11 cellular contexts compared by ENCODE assay signal in genomic region chr18:77105021-77105420, GRCh38. TPM values are rescaled to one million over a fixed set of nuclear protein-coding genes. Genes with fewer than 3 reads are reported as not detected.
A peak's percentile ranks its signal among the peaks of the same experiment; 100 is the strongest.
DNase-seq lines count a peak whose midpoint lies in the region; ATAC-seq and TF ChIP-seq lines count a peak whose summit lies in the region.
"Had no signal": no experiment of that assay in that cellular context is flagged by ENCODE, and none has a peak within 500 bp of the region (broad histone marks: within the 10 kb centered on the region; RNA-seq: fewer than 3 reads in every experiment).

No MANE protein-coding gene starts in this region.

- peak overlapping the region; percentile 60 for H3K4me3 Mint-ChIP-seq in activated T-cell treated with anti-CD3 and anti-CD28 coated beads, Interleukin-2, amount 50 U/mL, for 24 hours
- H3K4me3 Mint-ChIP-seq in T-helper 1 cell treated with Interleukin-12 subunit alpha and Interleukin-12 subunit beta and Interleukin-4 antibody, amounts not matched to agents 30 μg/mL and 1 μg/mL, for 36 hours: peak overlapping the region; percentile 71

- H4K20me1 ChIP-seq in smooth muscle cell (ENCODE audit: low read depth) (no peaks in the 10 kb centered on the region), GM23248 (ENCODE audit: insufficient read depth) (no peaks in the 10 kb centered on the region)

- in situ Hi-C loops in GM23248 (cut with MboI): no loop called here

- H3K27me3 ChIP-seq in effector memory CD4-positive, alpha-beta T cell (replicated peaks; ENCODE audit: control insufficient read depth, insufficient read depth, low read length, poor library complexity, severe bottlenecking): no peaks in the 10 kb centered on the region
- no peaks in the 10 kb centered on the region for H3K27me3 ChIP-seq in smooth muscle cell (ENCODE audit: low read depth)
- H3K27me3 ChIP-seq in GM23248 (replicated peaks; ENCODE audit: insufficient read depth): no peaks in the 10 kb centered on the region
- H3K27me3 ChIP-seq: MG63 had no signal

- H3K27ac ChIP-seq in effector memory CD4-positive, alpha-beta T cell (ENCODE audit: insufficient read depth, low read length, poor library complexity, severe bottlenecking): peak overlapping the region; percentile 76
- H3K27ac ChIP-seq in smooth muscle cell (ENCODE audit: low read depth) (no peak overlapping the region), GM23248 (no peak overlapping the region)

- H3K27ac Mint-ChIP-seq in activated T-cell treated with anti-CD3 and anti-CD28 coated beads, Interleukin-2, amount 50 U/mL, for 24 hours: peak overlapping the region; percentile 89
- H3K27ac Mint-ChIP-seq in T-helper 1 cell treated with Interleukin-12 subunit alpha and Interleukin-12 subunit beta and Interleukin-4 antibody, amounts not matched to agents 30 μg/mL and 1 μg/mL, for 36 hours: peak overlapping the region; percentile 46

- H3K79me2 ChIP-seq in smooth muscle cell (ENCODE audit: low read depth) (no peaks in the 10 kb centered on the region), GM23248 (ENCODE audit: insufficient read depth) (no peaks in the 10 kb centered on the region)

- peak; percentile 35 for DNase-seq in activated T-cell treated with anti-CD3 and anti-CD28 coated beads, Interleukin-2, amount 50 U/mL, for 24 hours
- no peak for DNase-seq in activated T-cell treated with anti-CD3 and anti-CD28 coated beads, Interleukin-2, amount 50 U/mL, for 1 hour
- DNase-seq in effector memory CD4-positive, alpha-beta T cell: no peak
- no peak for DNase-seq in smooth muscle cell (lab: John Stamatoyannopoulos, UW; ENCODE audit: unreplicated experiment)
- DNase-seq in NCI-H748 (lab: John Stamatoyannopoulos, UW; ENCODE audit: unreplicated experiment): no peak
- DNase-seq in GM23248: no peak
- DNase-seq: activated gamma-delta T cell, MG63 had no signal

- H3K4me1 Mint-ChIP-seq in activated T-cell treated with anti-CD3 and anti-CD28 coated beads, Interleukin-2, amount 50 U/mL, for 24 hours (ENCODE audit: low read depth): peaks cover 98% of the 10 kb centered on the region
- H3K4me1 Mint-ChIP-seq in T-helper 1 cell treated with Interleukin-12 subunit alpha and Interleukin-12 subunit beta and Interleukin-4 antibody, amounts not matched to agents 30 μg/mL and 1 μg/mL, for 36 hours (ENCODE audit: low read depth): peaks cover 89% of the 10 kb centered on the region

- H3K27me3 Mint-ChIP-seq in activated T-cell treated with anti-CD3 and anti-CD28 coated beads, Interleukin-2, amount 50 U/mL, for 24 hours: no peaks in the 10 kb centered on the region
- no peaks in the 10 kb centered on the region for H3K27me3 Mint-ChIP-seq in T-helper 1 cell treated with Interleukin-12 subunit alpha and Interleukin-12 subunit beta and Interleukin-4 antibody, amounts not matched to agents 30 μg/mL and 1 μg/mL, for 36 hours (ENCODE audit: low read depth)

- H3K36me3 Mint-ChIP-seq in activated T-cell treated with anti-CD3 and anti-CD28 coated beads, Interleukin-2, amount 50 U/mL, for 24 hours (ENCODE audit: low read depth): peaks cover 70% of the 10 kb centered on the region
- peaks cover 54% of the 10 kb centered on the region for H3K36me3 Mint-ChIP-seq in T-helper 1 cell treated with Interleukin-12 subunit alpha and Interleukin-12 subunit beta and Interleukin-4 antibody, amounts not matched to agents 30 μg/mL and 1 μg/mL, for 36 hours (ENCODE audit: low read depth)

- TF ChIP-seq CTCF in smooth muscle cell (IDR thresholded peaks at IDR 0.05; ENCODE audit: borderline replicate concordance, insufficient read depth, poor library complexity, severe bottlenecking): no peak

- 89% methylated on average over 10 of the region's 10 CpGs for WGBS in smooth muscle cell (ENCODE audit: low lambda C conversion rate)
- WGBS in GM23248 (ENCODE audit: low coverage in 1 of 2, low lambda C conversion rate in 2 of 2, missing lambda C conversion rate in 2 of 2), 2 experiments: 96 to 97% methylated on average over 10 of the region's 10 CpGs

- H3F3A ChIP-seq in smooth muscle cell (ENCODE audit: low read depth) (peaks cover 43% of the 10 kb centered on the region), GM23248 (ENCODE audit: insufficient read depth) (peaks cover 62% of the 10 kb centered on the region)

- H2AFZ ChIP-seq in smooth muscle cell (ENCODE audit: low read depth) (no peak overlapping the region), GM23248 (no peak overlapping the region)

- peaks cover 88% of the 10 kb centered on the region for H3K4me1 ChIP-seq in effector memory CD4-positive, alpha-beta T cell (ENCODE audit: control insufficient read depth, insufficient read depth, low read length, poor library complexity, severe bottlenecking)
- peaks cover 37% of the 10 kb centered on the region for H3K4me1 ChIP-seq in smooth muscle cell (ENCODE audit: low read depth)
- H3K4me1 ChIP-seq in GM23248 (ENCODE audit: insufficient read depth): peaks cover 62% of the 10 kb centered on the region

- H3K4me3 ChIP-seq in effector memory CD4-positive, alpha-beta T cell (ENCODE audit: insufficient read depth, low read depth, low read length, poor library complexity, severe bottlenecking): peak overlapping the region; percentile 20
- no peak overlapping the region for H3K4me3 ChIP-seq in smooth muscle cell
- no peak overlapping the region for H3K4me3 ChIP-seq in GM23248
- H3K4me3 ChIP-seq: lung, MG63 had no signal

- H3K4me2 ChIP-seq in smooth muscle cell (peak overlapping the region; percentile 5), GM23248 (ENCODE audit: unreplicated experiment) (no peak overlapping the region)

- H3K36me3 ChIP-seq in effector memory CD4-positive, alpha-beta T cell (ENCODE audit: control insufficient read depth, insufficient read depth, low read length): peaks cover 12% of the 10 kb centered on the region
- no peaks in the 10 kb centered on the region for H3K36me3 ChIP-seq in smooth muscle cell (ENCODE audit: low read depth)
- no peaks in the 10 kb centered on the region for H3K36me3 ChIP-seq in GM23248 (ENCODE audit: low read depth)
- H3K36me3 ChIP-seq: MG63 had no signal

- no peaks in the 10 kb centered on the region for H3K9me3 ChIP-seq in effector memory CD4-positive, alpha-beta T cell (ENCODE audit: control insufficient read depth, low read length)
- no peaks in the 10 kb centered on the region for H3K9me3 ChIP-seq in smooth muscle cell (replicated peaks; ENCODE audit: low read depth)
- no peaks in the 10 kb centered on the region for H3K9me3 ChIP-seq in GM23248 (ENCODE audit: low read depth)
- H3K9me3 ChIP-seq: MG63 had no signal

- no peaks in the 10 kb centered on the region for H3K9me2 ChIP-seq in GM23248 (ENCODE audit: insufficient read depth)

- no peak for ATAC-seq in HG03280 (IDR thresholded peaks at IDR 0.05; ENCODE audit: unreplicated experiment)

- peaks cover 16% of the 10 kb centered on the region for H3K9me3 Mint-ChIP-seq in activated T-cell treated with anti-CD3 and anti-CD28 coated beads, Interleukin-2, amount 50 U/mL, for 24 hours
- no peaks in the 10 kb centered on the region for H3K9me3 Mint-ChIP-seq in T-helper 1 cell treated with Interleukin-12 subunit alpha and Interleukin-12 subunit beta and Interleukin-4 antibody, amounts not matched to agents 30 μg/mL and 1 μg/mL, for 36 hours

- H3K9ac ChIP-seq in smooth muscle cell (ENCODE audit: low read depth) (no peak overlapping the region), GM23248 (no peak overlapping the region)

RNA-seq across cellular contexts. Expression of gene MBP, which starts 27.6 kb away (rescaled TPM):
- total RNA-seq in smooth muscle cell: 4.5 and 5.1 TPM in 2 replicates
- polyA plus RNA-seq in smooth muscle cell (1.4 and 6.3 TPM in 2 replicates), GM23248 (2016; fragmentation: Nextera tagmentation; extraction: Ambion mirVana) (2.9 and 3.3 TPM in 2 replicates)
- 2.2 and 2.7 TPM in 2 replicates for total RNA-seq in GM23248 (2014; rRNA removed; shearing (Covaris generic))
